7 cellular contexts compared by ENCODE assay signal in the genomic region with DNA sequence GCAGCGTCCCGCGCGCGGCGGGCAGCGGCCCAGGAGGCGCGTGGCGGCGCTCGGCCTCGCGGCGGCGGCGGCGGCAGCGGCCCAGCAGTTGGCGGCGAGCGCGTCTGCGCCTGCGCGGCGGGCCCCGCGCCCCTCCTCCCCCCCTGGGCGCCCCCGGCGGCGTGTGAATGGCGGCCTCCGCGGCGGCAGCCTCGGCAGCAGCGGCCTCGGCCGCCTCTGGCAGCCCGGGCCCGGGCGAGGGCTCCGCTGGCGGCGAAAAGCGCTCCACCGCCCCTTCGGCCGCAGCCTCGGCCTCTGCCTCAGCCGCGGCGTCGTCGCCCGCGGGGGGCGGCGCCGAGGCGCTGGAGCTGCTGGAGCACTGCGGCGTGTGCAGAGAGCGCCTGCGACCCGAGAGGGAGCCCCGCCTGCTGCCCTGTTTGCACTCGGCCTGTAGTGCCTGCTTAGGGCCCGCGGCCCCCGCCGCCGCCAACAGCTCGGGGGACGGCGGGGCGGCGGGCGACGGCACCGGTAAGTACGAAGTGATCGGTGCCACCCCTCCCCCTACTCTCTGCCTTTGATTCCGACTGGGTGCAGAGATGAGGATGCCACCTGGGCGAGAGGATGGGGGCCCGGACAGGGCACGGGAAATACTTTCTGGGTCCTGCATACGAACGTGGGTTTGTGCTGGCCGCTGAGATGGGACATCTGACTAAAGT. TPM values are rescaled to one million over a fixed set of nuclear protein-coding genes. Genes with fewer than 3 reads are reported as not detected.
DNase-seq lines count a peak whose midpoint lies in the region; ATAC-seq and TF ChIP-seq lines count a peak whose summit lies in the region.

No MANE protein-coding gene starts in this region.

- H3K9ac ChIP-seq in SU-DHL-6 (ENCODE audit: low read length), result peak overlapping the region; percentile 98
- H3K9ac ChIP-seq in duodenal mucosa (ENCODE audit: low read depth in 1 of 2, low read length in 2 of 2), result peak overlapping the region; percentile 71 to 76

- WGBS in thymus, result under 1% methylated on average over 91 of the region's 92 CpGs

- H2AFZ ChIP-seq in SU-DHL-6 (ENCODE audit: low read depth, low read length, severe bottlenecking), result no peak overlapping the region

- no peak for DNase-seq in NCI-H1930 (lab: John Stamatoyannopoulos, UW)

- H3K79me2 ChIP-seq in SU-DHL-6 (ENCODE audit: insufficient read depth, low read length), result peaks cover 40% of the 10 kb centered on the region

- H3F3A ChIP-seq in SU-DHL-6 (ENCODE audit: insufficient read depth), result 0 out of 2 replicates have a peak, but pooled peaks cover 8% of the 10 kb centered on the region

- no peaks in the 10 kb centered on the region for H3K9me2 ChIP-seq in SU-DHL-6 (replicated peaks; ENCODE audit: insufficient read depth, low read length)

- H4K20me1 ChIP-seq in SU-DHL-6 (ENCODE audit: low read depth, low read length), result peaks cover 24% of the 10 kb centered on the region

- H3K4me3 ChIP-seq in SU-DHL-6 (ENCODE audit: insufficient read depth, low read length, poor library complexity, severe bottlenecking), result peak overlapping the region; percentile 100
- H3K4me3 ChIP-seq in duodenal mucosa (ENCODE audit: low read depth in 1 of 2, low read length in 2 of 2), result peak overlapping the region; percentile 90 to 92
- H3K4me3 ChIP-seq in mononuclear cell (ENCODE audit: low read length), result peak overlapping the region; percentile 76
- H3K4me3 ChIP-seq in thymus (ENCODE audit: low read length), result peak overlapping the region; percentile 85

- H3K27ac ChIP-seq in SU-DHL-6 (ENCODE audit: low read depth, low read length), result peak overlapping the region; percentile 82
- H3K27ac ChIP-seq in duodenal mucosa (ENCODE audit: low read depth, low read length), result peak overlapping the region; percentile 99
- H3K27ac ChIP-seq in thymus (ENCODE audit: low read depth), result peak overlapping the region; percentile 100

- H3K36me3 ChIP-seq in SU-DHL-6 (ENCODE audit: low read length) (peaks cover 17% of the 10 kb centered on the region), duodenal mucosa (ENCODE audit: control insufficient read depth in 1 of 2, insufficient read depth in 2 of 2, low read length in 2 of 2) (peaks cover 23 to 36% of the 10 kb centered on the region in 2 donors), thymus (ENCODE audit: control insufficient read depth, insufficient read depth) (peaks cover 35% of the 10 kb centered on the region)

- H3K4me1 ChIP-seq in duodenal mucosa (ENCODE audit: control insufficient read depth in 1 of 2, insufficient read depth in 2 of 2, low read length in 2 of 2) (peaks cover 19 to 20% of the 10 kb centered on the region in 2 donors), mononuclear cell (ENCODE audit: insufficient read depth, low read length) (peaks cover 26% of the 10 kb centered on the region), thymus (ENCODE audit: control insufficient read depth, insufficient read depth, low read length) (peaks cover 12% of the 10 kb centered on the region)

- no peaks in the 10 kb centered on the region for H3K27me3 ChIP-seq in SU-DHL-6 (ENCODE audit: low read length)
- no peaks in the 10 kb centered on the region for H3K27me3 ChIP-seq in duodenal mucosa (ENCODE audit: control insufficient read depth in 1 of 2, insufficient read depth in 2 of 2, low read length in 2 of 2)
- no peaks in the 10 kb centered on the region for H3K27me3 ChIP-seq in mononuclear cell (ENCODE audit: insufficient read depth, low read length)
- no peaks in the 10 kb centered on the region for H3K27me3 ChIP-seq in thymus (ENCODE audit: control insufficient read depth, insufficient read depth)

- H3K4me2 ChIP-seq in SU-DHL-6 (ENCODE audit: low read depth, low read length, poor library complexity, severe bottlenecking), result peak overlapping the region; percentile 77

- no peaks in the 10 kb centered on the region for H3K9me3 ChIP-seq in SU-DHL-6 (ENCODE audit: insufficient read depth, low read length)
- no peaks in the 10 kb centered on the region for H3K9me3 ChIP-seq in duodenal mucosa (ENCODE audit: control insufficient read depth in 1 of 2, low read length in 2 of 2)
- H3K9me3 ChIP-seq in mononuclear cell (ENCODE audit: low read depth, low read length), result no peaks in the 10 kb centered on the region
- no peaks in the 10 kb centered on the region for H3K9me3 ChIP-seq in thymus (ENCODE audit: control insufficient read depth)

- TF ChIP-seq CTCF in SU-DHL-6 (IDR thresholded peaks at IDR 0.05; ENCODE audit: insufficient read depth, low read length, poor library complexity, severe bottlenecking), result no peak

- peak; percentile 39 for ATAC-seq in GM18873 (IDR thresholded peaks at IDR 0.05; ENCODE audit: low FRiP score, unreplicated experiment)
- ATAC-seq in HG02943 (IDR thresholded peaks at IDR 0.05; ENCODE audit: low read depth, unreplicated experiment), result peak; percentile 51

RNA-seq across cellular contexts. Expression of gene TRIM28, which starts 0.9 kb away (rescaled TPM):
- 152 TPM for total RNA-seq in mononuclear cell
- polyA plus RNA-seq in thymus, result 220 TPM

RNA-seq across cellular contexts. Expression of gene CHMP2A, which starts 10.2 kb away (rescaled TPM):
- 32.7 TPM for total RNA-seq in mononuclear cell
- 131 TPM for polyA plus RNA-seq in thymus

RNA-seq across cellular contexts. Expression of gene UBE2M, which starts 13.7 kb away (rescaled TPM):
- total RNA-seq in mononuclear cell, result 22.5 TPM
- 43.9 TPM for polyA plus RNA-seq in thymus

RNA-seq across cellular contexts. Expression of gene ZBTB45, which starts 25.1 kb away (rescaled TPM):
- total RNA-seq in mononuclear cell, result 2.7 TPM
- polyA plus RNA-seq in thymus, result 7.2 TPM

RNA-seq across cellular contexts. Expression of gene MZF1, which starts 28.4 kb away (rescaled TPM):
- 11.4 TPM for total RNA-seq in mononuclear cell
- 24.7 TPM for polyA plus RNA-seq in thymus
